In the genomic region with DNA sequence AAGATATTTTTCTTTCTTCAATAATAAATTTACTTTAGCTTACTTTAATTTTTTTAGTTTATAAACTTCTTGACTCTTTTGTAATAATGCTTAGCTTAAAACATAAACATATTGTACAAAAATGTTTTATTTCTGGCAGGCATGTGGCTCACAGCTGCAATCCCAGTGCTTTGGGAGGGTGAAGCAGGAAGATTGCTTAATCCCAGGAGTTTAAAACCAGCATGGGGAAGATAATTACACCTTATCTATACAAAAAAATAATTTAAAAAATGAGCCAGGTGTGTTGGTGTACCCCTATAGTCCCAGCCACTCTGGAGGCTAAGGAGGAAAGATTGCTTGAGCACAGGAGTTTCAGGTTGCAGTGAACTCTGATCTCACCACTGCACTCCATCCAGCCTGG, we compare ENCODE assay signal across 26 cellular contexts.
"Had no signal": no experiment of that assay in that cellular context is flagged by ENCODE, and none has a peak within 500 bp of the region (broad histone marks: within the 10 kb centered on the region; RNA-seq: fewer than 3 reads in every experiment).

No MANE protein-coding gene starts in this region.

- H3K4me3 ChIP-seq: adrenal gland, MG63, SK-N-MC had no signal

- H3K9me3 ChIP-seq: adrenal gland, MG63 had no signal

- H3K27me3 ChIP-seq: adrenal gland, MG63 had no signal

- H3K36me3 ChIP-seq: adrenal gland, MG63 had no signal

- DNase-seq: activated B cell treated with CpG ODN at 0.5 μM for 24 hours; activated CD4-positive, alpha-beta memory T cell treated with anti-CD3 and anti-CD28 coated beads, Interleukin-2, amount 10 ng/mL, durations not matched to agents 7 days and 5 days; activated CD4-positive, alpha-beta T cell treated with anti-CD3 and anti-CD28 coated beads for 1 hour; activated CD4-positive, alpha-beta T cell treated with anti-CD3 and anti-CD28 coated beads, Interleukin-2, amount 50 U/mL, for 1 hour; activated gamma-delta T cell treated with Interleukin-2 at 50 U/mL for 16 hours; activated naive CD4-positive, alpha-beta T cell treated with anti-CD3 and anti-CD28 coated beads, Interleukin-2, amount 10 ng/mL, durations not matched to agents 7 days and 5 days; activated naive CD8-positive, alpha-beta T cell treated with anti-CD3 and anti-CD28 coated beads for 36 hours; activated T-cell treated with anti-CD3 and anti-CD28 coated beads for 4 hours; activated T-cell treated with anti-CD3 and anti-CD28 coated beads, Interleukin-2, amount 50 U/mL, for 48 hours; adrenal gland; anterior cingulate cortex; MG63; MV-4-11; NCI-H1105; NCI-H1436; NCI-H1694 treated with DMSO at 0.1 percent for 48 hours; NCI-H2029 treated with DMSO at 0.1 percent for 48 hours; NCI-H345; NCI-H510A treated with DMSO at 0.1 percent for 48 hours; NCI-H748 treated with DMSO at 0.1 percent for 48 hours; OCI-M1; RPMI8226; T-cell; T-helper 2 cell; T1000 had no signal

- H3K27ac ChIP-seq: adrenal gland, SK-N-MC had no signal

- H3K4me1 ChIP-seq: adrenal gland had no signal
